Comparison of ENCODE assay signal across 1 cellular context in genomic region chr1:156500847-156501686, GRCh38.
A peak's percentile ranks its signal among the peaks of the same experiment; 100 is the strongest.
TF ChIP-seq lines count a peak whose summit lies in the region.

No MANE protein-coding gene starts in this region.

TF ChIP-seq in K562, 482 proteins besides CTCF, POLR2A, EP300 and RAD21 (continued from another document and continues in another):
- TF ChIP-seq ZNF407 (IDR thresholded peaks at IDR 0.05; ENCODE audit: low read depth) (no peak), PCBP1 (IDR thresholded peaks at IDR 0.05; ENCODE audit: low read depth, low read length, poor library complexity, severe bottlenecking) (peak; percentile 64), ATF4 (CRISPR knock-in tag; IDR thresholded peaks at IDR 0.05) (0 out of 2 replicates have a peak, but pooled peaks have one; percentile 8), BCL6 (CRISPR knock-in tag; IDR thresholded peaks at IDR 0.05) (no peak; the same call in 1 of the 2 replicates), TFAP4 (CRISPR knock-in tag; IDR thresholded peaks at IDR 0.05; ENCODE audit: borderline replicate concordance) (peak; percentile 82; the same call in 1 of the 2 replicates), PRMT5 (CRISPR knock-in tag; IDR thresholded peaks at IDR 0.05) (peak; percentile 85; the same call in 1 of the 2 replicates), TFE3 (CRISPR knock-in tag; IDR thresholded peaks at IDR 0.05) (no peak), PHB (CRISPR knock-in tag; IDR thresholded peaks at IDR 0.05) (0 out of 2 replicates have a peak, but pooled peaks have one; percentile 21), MAX (CRISPR knock-in tag; IDR thresholded peaks at IDR 0.05) (peak; percentile 99), ZBTB17 (CRISPR knock-in tag; IDR thresholded peaks at IDR 0.05) (peak; percentile 77), SREBF2 (CRISPR knock-in tag; IDR thresholded peaks at IDR 0.05) (no peak), TBL1XR1 (IDR thresholded peaks at IDR 0.05; ENCODE audit: low read length in 2 of 2) (peak; percentile 13 to 29; a peak in 1 of 4 replicates), ZFPM2 (CRISPR knock-in tag; IDR thresholded peaks at IDR 0.05) (0 out of 2 replicates have a peak, but pooled peaks have one; percentile 66), HBP1 (CRISPR knock-in tag; IDR thresholded peaks at IDR 0.05) (peak; percentile 79; the same call in 1 of the 2 replicates), CBX8 (IDR thresholded peaks at IDR 0.05; ENCODE audit: borderline replicate concordance, extremely low read depth, low read depth, low read length, poor library complexity, severe bottlenecking) (no peak), ETS1 (conservative IDR thresholded peaks at IDR 0.05; ENCODE audit: control insufficient read depth, low read depth, low read length) (peak; percentile 2; the same call in 1 of the 2 replicates), RUNX1 (IDR thresholded peaks at IDR 0.05; ENCODE audit: low read depth) (no peak), L3MBTL2 (IDR thresholded peaks at IDR 0.05) (peak; percentile 97), PHF8 (IDR thresholded peaks at IDR 0.05; ENCODE audit: borderline replicate concordance, low read length) (peak; percentile 84; the same call in 1 of the 2 replicates), CREB1 (IDR thresholded peaks at IDR 0.05) (peak; percentile 25; the same call in 1 of the 2 replicates), CREB1 (CRISPR knock-in tag; IDR thresholded peaks at IDR 0.05) (peak; percentile 72), MTF1 (CRISPR knock-in tag; IDR thresholded peaks at IDR 0.05; ENCODE audit: borderline replicate concordance) (no peak), CHD7 (IDR thresholded peaks at IDR 0.05; ENCODE audit: low read depth, low read length) (no peak), ZNF232 (CRISPR knock-in tag; IDR thresholded peaks at IDR 0.05) (peak; percentile 96), TAF1 (IDR thresholded peaks at IDR 0.05; ENCODE audit: control insufficient read depth, extremely low read depth, insufficient read depth, low read length, severe bottlenecking) (peak; percentile 34), SUPT5H (IDR thresholded peaks at IDR 0.05) (peak; percentile 82), ZNF830 (CRISPR knock-in tag; IDR thresholded peaks at IDR 0.05) (0 out of 2 replicates have a peak, but pooled peaks have one; percentile 59)
